Comparison of ENCODE assay signal across 8 cellular contexts in genomic region chr1:222466150-222466865, GRCh38.
DNase-seq lines count a peak whose midpoint lies in the region; ATAC-seq and TF ChIP-seq lines count a peak whose summit lies in the region.
"Had no signal": no experiment of that assay in that cellular context is flagged by ENCODE, and none has a peak within 500 bp of the region (broad histone marks: within the 10 kb centered on the region; RNA-seq: fewer than 3 reads in every experiment).

No MANE protein-coding gene starts in this region.

- no peak overlapping the region for H3K4me3 Mint-ChIP-seq in activated CD4-positive, alpha-beta T cell treated with anti-CD3 and anti-CD28 coated beads, Interleukin-2, amount 10 ng/mL, durations not matched to agents 7 days and 5 days

- H3K9me3 Mint-ChIP-seq in activated CD4-positive, alpha-beta T cell treated with anti-CD3 and anti-CD28 coated beads, Interleukin-2, amount 10 ng/mL, durations not matched to agents 7 days and 5 days: no peaks in the 10 kb centered on the region
- H3K9me3 Mint-ChIP-seq: T-cell had no signal

- peaks cover 6% of the 10 kb centered on the region for H3K27me3 Mint-ChIP-seq in activated CD4-positive, alpha-beta T cell treated with anti-CD3 and anti-CD28 coated beads, Interleukin-2, amount 10 ng/mL, durations not matched to agents 7 days and 5 days
- H3K27me3 Mint-ChIP-seq: T-cell had no signal

- H3K27ac ChIP-seq in SJSA1 (peak overlapping the region; percentile 89), left lung (peak overlapping the region; percentile 83), subcutaneous abdominal adipose tissue (ENCODE audit: low read depth, low read length) (peak overlapping the region; percentile 88)

- DNase-seq in SJSA1 (ENCODE audit: low read depth in 1 of 2, low spot score in 2 of 2) (no peak), left lung (no peak)
- DNase-seq in stimulated activated CD4-positive, alpha-beta T cell treated with anti-CD3 and anti-CD28 coated beads, Interleukin-1b, Interleukin-23, amount 100 ng/mL, for 48 hours: no peak
- DNase-seq in activated CD4-positive, alpha-beta T cell treated with anti-CD3 and anti-CD28 coated beads, Interleukin-2, amount 10 ng/mL, durations not matched to agents 7 days and 5 days: no peak

- no peak for TF ChIP-seq CTCF in left lung (IDR thresholded peaks at IDR 0.05)

- H3K4me1 ChIP-seq in SJSA1 (replicated peaks) (peaks cover 8% of the 10 kb centered on the region), left lung (peaks cover 0 to 17% of the 10 kb centered on the region in 2 donors), subcutaneous abdominal adipose tissue (ENCODE audit: control insufficient read depth in 5 of 5, insufficient read depth in 5 of 5, low read length in 5 of 5) (peaks cover 4 to 11% (median 10%) of the 10 kb centered on the region in 5 donors)

- H3K4me1 Mint-ChIP-seq in activated CD4-positive, alpha-beta T cell treated with anti-CD3 and anti-CD28 coated beads, Interleukin-2, amount 10 ng/mL, durations not matched to agents 7 days and 5 days: peaks cover 10% of the 10 kb centered on the region

- intact Hi-C loops in left lung (cut with DNase I): loop anchor here in 1 of 2 donors (5.0 kb wide), 1 partner anchor 166 kb away; no protein-coding TSS in a partner anchor

- H3K9ac ChIP-seq in subcutaneous abdominal adipose tissue (ENCODE audit: low read length in 5 of 5): peak overlapping the region in 1 of 5 donors; percentile 83

- H3K27ac Mint-ChIP-seq in activated CD4-positive, alpha-beta T cell treated with anti-CD3 and anti-CD28 coated beads, Interleukin-2, amount 10 ng/mL, durations not matched to agents 7 days and 5 days: no peak overlapping the region

- no peak overlapping the region for H3K4me3 ChIP-seq in SJSA1
- H3K4me3 ChIP-seq in left lung: peak overlapping the region in 1 of 2 donors; percentile 38
- H3K4me3 ChIP-seq in subcutaneous abdominal adipose tissue (ENCODE audit: low read depth in 1 of 5, low read length in 5 of 5): peak overlapping the region in 2 of 5 donors; percentile 74 to 75

- no peaks in the 10 kb centered on the region for H3K36me3 Mint-ChIP-seq in activated CD4-positive, alpha-beta T cell treated with anti-CD3 and anti-CD28 coated beads, Interleukin-2, amount 10 ng/mL, durations not matched to agents 7 days and 5 days (ENCODE audit: low read depth)
- H3K36me3 Mint-ChIP-seq: T-cell had no signal

- H3K9me3 ChIP-seq in SJSA1 (replicated peaks) (no peaks in the 10 kb centered on the region), left lung (no peaks in the 10 kb centered on the region), subcutaneous abdominal adipose tissue (ENCODE audit: control insufficient read depth in 5 of 5, low read length in 5 of 5) (no peaks in the 10 kb centered on the region)

- POLR2A ChIA-PET in activated CD4-positive, alpha-beta T cell treated with anti-CD3 and anti-CD28 coated beads, Interleukin-2, amount 10 ng/mL, durations not matched to agents 7 days and 5 days (lab: Charles Lee): no interaction called here

- ATAC-seq in GM21423 (IDR thresholded peaks at IDR 0.05; ENCODE audit: unreplicated experiment): peak; percentile 22
- ATAC-seq in left lung: no peak
- no peak for ATAC-seq in GM21576 (IDR thresholded peaks at IDR 0.05; ENCODE audit: unreplicated experiment)

- CTCF ChIA-PET in activated CD4-positive, alpha-beta T cell treated with anti-CD3 and anti-CD28 coated beads, Interleukin-2, amount 10 ng/mL, durations not matched to agents 7 days and 5 days (lab: Charles Lee): interaction anchor here (0.7 to 2.4 kb wide), 5 partner anchors 16 to 994 kb away, joined by 3 to 12 read pairs (median 3); no protein-coding TSS in a partner anchor

- H3K36me3 ChIP-seq in SJSA1 (no peaks in the 10 kb centered on the region), left lung (no peaks in the 10 kb centered on the region), subcutaneous abdominal adipose tissue (ENCODE audit: control insufficient read depth in 5 of 5, insufficient read depth in 5 of 5, low read length in 5 of 5) (no peaks in the 10 kb centered on the region)

- H3K27me3 ChIP-seq in SJSA1 (replicated peaks) (no peaks in the 10 kb centered on the region), left lung (no peaks in the 10 kb centered on the region), subcutaneous abdominal adipose tissue (ENCODE audit: control insufficient read depth in 5 of 5, insufficient read depth in 4 of 5, low read length in 5 of 5) (no peaks in the 10 kb centered on the region)
